Comparison of ENCODE assay signal across 2 cellular contexts in genomic region chr17:48672340-48672739, GRCh38.
TF ChIP-seq lines count a peak whose summit lies in the region.

No MANE protein-coding gene starts in this region.

TF ChIP-seq in IMR-90, 13 proteins besides CTCF, POLR2A, EP300 and RAD21:
- TF ChIP-seq CEBPB (IDR thresholded peaks at IDR 0.05; ENCODE audit: low read depth, low read length): no peak
- TF ChIP-seq MAFK (IDR thresholded peaks at IDR 0.05; ENCODE audit: low read depth, low read length): no peak

TF ChIP-seq in WTC11, 78 proteins besides CTCF, POLR2A, EP300 and RAD21:
- no peak for TF ChIP-seq KAT7 (CRISPR knock-in tag; IDR thresholded peaks at IDR 0.05; ENCODE audit: borderline replicate concordance)
- no peak for TF ChIP-seq NR2C2 (CRISPR knock-in tag; IDR thresholded peaks at IDR 0.05)
- no peak for TF ChIP-seq ZNF396 (CRISPR knock-in tag; IDR thresholded peaks at IDR 0.05; ENCODE audit: borderline replicate concordance)
- TF ChIP-seq USF1 (CRISPR knock-in tag; IDR thresholded peaks at IDR 0.05): no peak
- TF ChIP-seq AR (CRISPR knock-in tag; IDR thresholded peaks at IDR 0.05): no peak
- no peak for TF ChIP-seq TEAD4 (CRISPR knock-in tag; IDR thresholded peaks at IDR 0.05)
- no peak for TF ChIP-seq TP53 (CRISPR knock-in tag; IDR thresholded peaks at IDR 0.05)
- TF ChIP-seq NR1H2 (CRISPR knock-in tag; IDR thresholded peaks at IDR 0.05): no peak
- no peak for TF ChIP-seq HMGA2 (CRISPR knock-in tag; IDR thresholded peaks at IDR 0.05)
- TF ChIP-seq FOXP4 (CRISPR knock-in tag; IDR thresholded peaks at IDR 0.05): no peak
- TF ChIP-seq ATF3 (CRISPR knock-in tag; conservative IDR thresholded peaks at IDR 0.05): no peak
- no peak for TF ChIP-seq ATF6 (CRISPR knock-in tag; IDR thresholded peaks at IDR 0.05)
- TF ChIP-seq GTF2I (CRISPR knock-in tag; conservative IDR thresholded peaks at IDR 0.05): no peak
- TF ChIP-seq RORB (CRISPR knock-in tag; IDR thresholded peaks at IDR 0.05): no peak
- TF ChIP-seq ETV6 (CRISPR knock-in tag; IDR thresholded peaks at IDR 0.05): no peak
- no peak for TF ChIP-seq ZMAT4 (CRISPR knock-in tag; IDR thresholded peaks at IDR 0.05)
- TF ChIP-seq RELA (CRISPR knock-in tag; IDR thresholded peaks at IDR 0.05; ENCODE audit: borderline replicate concordance): no peak
- TF ChIP-seq PRRX2 (CRISPR knock-in tag; IDR thresholded peaks at IDR 0.05): no peak
- TF ChIP-seq FOXJ3 (CRISPR knock-in tag; IDR thresholded peaks at IDR 0.05; ENCODE audit: borderline replicate concordance): no peak
- TF ChIP-seq ZNF416 (CRISPR knock-in tag; IDR thresholded peaks at IDR 0.05): no peak
